24 cellular contexts compared by ENCODE assay signal in genomic region chr1:176831150-176831549, GRCh38.
DNase-seq lines count a peak whose midpoint lies in the region; ATAC-seq, FAIRE-seq and TF ChIP-seq lines count a peak whose summit lies in the region.
"Had no signal": no experiment of that assay in that cellular context is flagged by ENCODE, and none has a peak within 500 bp of the region (broad histone marks: within the 10 kb centered on the region; RNA-seq: fewer than 3 reads in every experiment).

No MANE protein-coding gene starts in this region.

- intact Hi-C loops in K562 (cut with micrococcal nuclease) = loop anchor here (5.0 kb wide), 1 partner anchor 1239 kb away; no protein-coding TSS in a partner anchor
- intact Hi-C loops in ovary (cut with DNase I) = no loop called here
- intact Hi-C loops in activated naive CD4-positive, alpha-beta T cell treated with anti-CD3 and anti-CD28 coated beads for 36 hours (cut with micrococcal nuclease) = no loop called here

- no peak overlapping the region for H3K9ac ChIP-seq in K562 (ENCODE audit: insufficient read depth in 1 of 2, low read depth in 2 of 2, low read length in 2 of 2)
- no peak overlapping the region for H3K9ac ChIP-seq in mesendoderm (ENCODE audit: low read length)
- H3K9ac ChIP-seq: BLaER1 treated with 17β-estradiol and CSF1 and Interleukin-3, amounts not matched to agents 10 nM and 100 nM had no signal

- H3K4me2 ChIP-seq in K562 (ENCODE audit: insufficient read depth, low read length) (no peak overlapping the region), mesendoderm (ENCODE audit: low read length) (no peak overlapping the region)
- H3K4me2 ChIP-seq: BLaER1 treated with 17β-estradiol and CSF1 and Interleukin-3, amounts not matched to agents 10 nM and 100 nM had no signal

- no peak overlapping the region for H2BK5ac ChIP-seq in mesendoderm (ENCODE audit: low read length)

- no peak overlapping the region for H3K4me3 Mint-ChIP-seq in stimulated activated memory B cell treated with anti-CD40 and anti-IgM and Interleukin-4, amounts not matched to agents 10 μg/mL and 1 μg/mL and 100 μg/mL, for 72 hours
- H3K4me3 Mint-ChIP-seq in activated naive CD4-positive, alpha-beta T cell treated with anti-CD3 and anti-CD28 coated beads for 36 hours = no peak overlapping the region
- H3K4me3 Mint-ChIP-seq: CD14-positive monocyte; CD4-positive, alpha-beta T cell; CD8-positive, alpha-beta memory T cell had no signal

- TF ChIP-seq EP300 in K562 (IDR thresholded peaks at IDR 0.05; ENCODE audit: low read length) = no peak
- TF ChIP-seq EP300 in ovary (IDR thresholded peaks at IDR 0.05) = no peak

- H2AK5ac ChIP-seq in mesendoderm (ENCODE audit: low read length) = no peak overlapping the region

- no peak overlapping the region for H3K56ac ChIP-seq in mesendoderm (ENCODE audit: low read length)

- DNase-seq in K562 (ENCODE audit: extremely low read depth in 1 of 4, low spot score in 3 of 4) (no peak), mesendoderm (peak; percentile 27), ovary (no peak), NCI-H187 treated with DMSO at 0.1 percent for 48 hours (lab: John Stamatoyannopoulos, UW) (no peak)
- DNase-seq in activated naive CD4-positive, alpha-beta T cell treated with anti-CD3 and anti-CD28 coated beads for 36 hours = no peak
- DNase-seq: AML-193; BE2C; CD4-positive, alpha-beta T cell; CD8-positive, alpha-beta memory T cell; DMS 273 treated with DMSO at 0.1 percent for 48 hours; DMS79; EL; GDM1; GOT3 had no signal

- no peak for FAIRE-seq in K562 (lab: Jason Lieb, UNC)
- FAIRE-seq: A204.1, D721Med, GM12878, H54 had no signal

- H4K5ac ChIP-seq in mesendoderm (ENCODE audit: low read length) = no peak overlapping the region

- H3K4me3 ChIP-seq in HEK293 (ENCODE audit: low read depth, low read length) (no peak overlapping the region), K562 (no peak overlapping the region), mesendoderm (ENCODE audit: low read length) (no peak overlapping the region), ovary (no peak overlapping the region)
- H3K4me3 ChIP-seq: BLaER1 treated with 17β-estradiol and CSF1 and Interleukin-3, amounts not matched to agents 10 nM and 100 nM; GM12878; HAP-1 had no signal

- H2BK120ac ChIP-seq in mesendoderm (ENCODE audit: low read depth, low read length) = no peak overlapping the region

- 0% methylated on average over 2 of the region's 2 CpGs for WGBS in K562 (ENCODE audit: insufficient coverage, low coverage, missing lambda C conversion rate)
- WGBS in mesendoderm (ENCODE audit: extremely low coverage, insufficient coverage, low lambda C conversion rate) = no CpG with 5 or more reads among the region's 2 CpGs
- 47 to 70% (median 58%) methylated on average over 2 of the region's 2 CpGs for WGBS in ovary, 3 donors

- no peak overlapping the region for H2AFZ ChIP-seq in K562 (ENCODE audit: low read depth, low read length)

- no peak overlapping the region for H2BK15ac ChIP-seq in mesendoderm (replicated peaks; ENCODE audit: low read depth)

- no peaks in the 10 kb centered on the region for H3K36me3 Mint-ChIP-seq in stimulated activated memory B cell treated with anti-CD40 and anti-IgM and Interleukin-4, amounts not matched to agents 10 μg/mL and 1 μg/mL and 100 μg/mL, for 72 hours
- no peaks in the 10 kb centered on the region for H3K36me3 Mint-ChIP-seq in activated naive CD4-positive, alpha-beta T cell treated with anti-CD3 and anti-CD28 coated beads for 36 hours (ENCODE audit: low read depth)
- H3K36me3 Mint-ChIP-seq: CD14-positive monocyte; CD8-positive, alpha-beta memory T cell had no signal

- no peak for TF ChIP-seq RAD21 in K562 (CRISPR knock-in tag; conservative IDR thresholded peaks at IDR 0.05 in 1 of 2, IDR thresholded peaks at IDR 0.05 in 1 of 2)

- no peak overlapping the region for H3K27ac Mint-ChIP-seq in stimulated activated memory B cell treated with anti-CD40 and anti-IgM and Interleukin-4, amounts not matched to agents 10 μg/mL and 1 μg/mL and 100 μg/mL, for 72 hours
- no peak overlapping the region for H3K27ac Mint-ChIP-seq in activated naive CD4-positive, alpha-beta T cell treated with anti-CD3 and anti-CD28 coated beads for 36 hours
- H3K27ac Mint-ChIP-seq: CD14-positive monocyte; CD4-positive, alpha-beta T cell had no signal

- peak; percentile 38; the same call in 2 of the 3 replicates for ATAC-seq in K562
- ATAC-seq in stimulated activated memory B cell treated with anti-CD40 and anti-IgM and Interleukin-4, amounts not matched to agents 10 μg/mL and 1 μg/mL and 100 μg/mL, for 72 hours = peak; percentile 21
- ATAC-seq: GM12878 had no signal

- H3K9me1 ChIP-seq in K562 (ENCODE audit: control insufficient read depth, insufficient read depth, low read length) = no peaks in the 10 kb centered on the region

- H3K4me1 ChIP-seq in HEK293 (ENCODE audit: control insufficient read depth, insufficient read depth, low read length) = no peaks in the 10 kb centered on the region
- no peaks in the 10 kb centered on the region for H3K4me1 ChIP-seq in K562 (replicated peaks in 1 of 2; ENCODE audit: control insufficient read depth in 2 of 2, insufficient read depth in 2 of 2, low read length in 2 of 2)
- H3K4me1 ChIP-seq in mesendoderm (ENCODE audit: control insufficient read depth, low read depth, low read length) = no peaks in the 10 kb centered on the region
- no peaks in the 10 kb centered on the region for H3K4me1 ChIP-seq in ovary (ENCODE audit: insufficient read depth)
- H3K4me1 ChIP-seq: BE2C; BLaER1 treated with 17β-estradiol and CSF1 and Interleukin-3, amounts not matched to agents 10 nM and 100 nM; HAP-1 had no signal

- no peak for TF ChIP-seq CTCF in HEK293 (tag by site-specific recombination; IDR thresholded peaks at IDR 0.05)
- TF ChIP-seq CTCF in K562 (IDR thresholded peaks at IDR 0.05 in 2 of 3, conservative IDR thresholded peaks at IDR 0.05 in 1 of 3; ENCODE audit: insufficient read depth in 2 of 3, low read depth in 1 of 3, low read length in 3 of 3) = no peak
- no peak for TF ChIP-seq CTCF in ovary (IDR thresholded peaks at IDR 0.05)

- H3K27me3 ChIP-seq in K562 (ENCODE audit: control insufficient read depth in 2 of 2, insufficient read depth in 2 of 2, low read length in 2 of 2) = peaks cover 0 to 21% of the 10 kb centered on the region in 2 experiments; a peak in 3 of 5 replicates
- no peaks in the 10 kb centered on the region for H3K27me3 ChIP-seq in mesendoderm (ENCODE audit: insufficient read depth, low read length, poor library complexity)
- no peaks in the 10 kb centered on the region for H3K27me3 ChIP-seq in ovary
- H3K27me3 ChIP-seq: BE2C; BLaER1 treated with 17β-estradiol and CSF1 and Interleukin-3, amounts not matched to agents 10 nM and 100 nM had no signal

- CTCF ChIA-PET in HEK293 (lab: Yijun Ruan, JAX) = no interaction called here
- CTCF ChIA-PET in K562 (lab: Yijun Ruan, JAX; ENCODE audit: low intra/inter-chr PET ratio) = no interaction called here
- CTCF ChIA-PET in activated naive CD4-positive, alpha-beta T cell treated with anti-CD3 and anti-CD28 coated beads for 36 hours (lab: Charles Lee) = no interaction called here

- TF ChIP-seq POLR2A in K562 (conservative IDR thresholded peaks at IDR 0.05) (no peak), ovary (IDR thresholded peaks at IDR 0.05) (no peak)

- no peak overlapping the region for H3K27ac ChIP-seq in HEK293 (ENCODE audit: extremely low read depth, low read depth, low read length)
- no peak overlapping the region for H3K27ac ChIP-seq in K562 (ENCODE audit: extremely low read depth, low read depth, low read length)
- H3K27ac ChIP-seq in mesendoderm (ENCODE audit: low read depth, low read length) = no peak overlapping the region
- no peak overlapping the region for H3K27ac ChIP-seq in ovary
- H3K27ac ChIP-seq: 22Rv1; BLaER1 treated with 17β-estradiol and CSF1 and Interleukin-3, amounts not matched to agents 10 nM and 100 nM had no signal

- no peak overlapping the region for H4K8ac ChIP-seq in mesendoderm (ENCODE audit: low read depth, low read length)

- no peaks in the 10 kb centered on the region for H3K9me3 ChIP-seq in HEK293 (ENCODE audit: control insufficient read depth, insufficient read depth, low read depth, low read length)
- H3K9me3 ChIP-seq in K562 (replicated peaks; ENCODE audit: control insufficient read depth, insufficient read depth, low read depth, low read length) = no peaks in the 10 kb centered on the region
- no peaks in the 10 kb centered on the region for H3K9me3 ChIP-seq in ovary
- H3K9me3 ChIP-seq: BE2C; BLaER1 treated with 17β-estradiol and CSF1 and Interleukin-3, amounts not matched to agents 10 nM and 100 nM; HAP-1 had no signal

- BruUV-seq in K562 (replicated peaks; lab: Mats Ljungman, UMichigan) = no TSS peak

- peaks cover 3% of the 10 kb centered on the region for H3K9me3 Mint-ChIP-seq in stimulated activated memory B cell treated with anti-CD40 and anti-IgM and Interleukin-4, amounts not matched to agents 10 μg/mL and 1 μg/mL and 100 μg/mL, for 72 hours
- no peaks in the 10 kb centered on the region for H3K9me3 Mint-ChIP-seq in activated naive CD4-positive, alpha-beta T cell treated with anti-CD3 and anti-CD28 coated beads for 36 hours
- H3K9me3 Mint-ChIP-seq: CD4-positive, alpha-beta T cell had no signal

- no peaks in the 10 kb centered on the region for H3K79me1 ChIP-seq in mesendoderm (ENCODE audit: low read length)

- in situ Hi-C loops in K562 (cut with MboI) = no loop called here

- H3K36me3 ChIP-seq in HEK293 (ENCODE audit: control insufficient read depth in 2 of 2, insufficient read depth in 1 of 2, low read length in 2 of 2) (no peaks in the 10 kb centered on the region), K562 (ENCODE audit: control insufficient read depth, insufficient read depth, low read length) (no peaks in the 10 kb centered on the region), mesendoderm (ENCODE audit: control insufficient read depth, insufficient read depth, low read length) (no peaks in the 10 kb centered on the region), ovary (no peaks in the 10 kb centered on the region)
- H3K36me3 ChIP-seq: BE2C; BLaER1 treated with 17β-estradiol and CSF1 and Interleukin-3, amounts not matched to agents 10 nM and 100 nM; HAP-1 had no signal

- H4K20me1 ChIP-seq in K562 (replicated peaks; ENCODE audit: control insufficient read depth, insufficient read depth, low read length) = no peaks in the 10 kb centered on the region
- H4K20me1 ChIP-seq: BLaER1 treated with 17β-estradiol and CSF1 and Interleukin-3, amounts not matched to agents 10 nM and 100 nM had no signal

- H3K27me3 Mint-ChIP-seq in stimulated activated memory B cell treated with anti-CD40 and anti-IgM and Interleukin-4, amounts not matched to agents 10 μg/mL and 1 μg/mL and 100 μg/mL, for 72 hours = no peaks in the 10 kb centered on the region
- no peaks in the 10 kb centered on the region for H3K27me3 Mint-ChIP-seq in activated naive CD4-positive, alpha-beta T cell treated with anti-CD3 and anti-CD28 coated beads for 36 hours (ENCODE audit: low read depth)
- H3K27me3 Mint-ChIP-seq: CD4-positive, alpha-beta T cell; CD8-positive, alpha-beta memory T cell had no signal

- no peaks in the 10 kb centered on the region for H3K79me2 ChIP-seq in K562 (ENCODE audit: control insufficient read depth, insufficient read depth, low read length)
- H3K79me2 ChIP-seq in mesendoderm (ENCODE audit: control insufficient read depth, insufficient read depth, low read length) = no peaks in the 10 kb centered on the region

- POLR2A ChIA-PET in HEK293 (lab: Yijun Ruan, JAX) = no interaction called here
- POLR2A ChIA-PET in K562 (lab: Yijun Ruan, JAX) = no interaction called here

- H3K4ac ChIP-seq in mesendoderm (ENCODE audit: low read depth, low read length) = no peak overlapping the region

- no peak overlapping the region for H3K18ac ChIP-seq in mesendoderm (ENCODE audit: low read length)

- H3K4me1 Mint-ChIP-seq in stimulated activated memory B cell treated with anti-CD40 and anti-IgM and Interleukin-4, amounts not matched to agents 10 μg/mL and 1 μg/mL and 100 μg/mL, for 72 hours = no peaks in the 10 kb centered on the region
- no peaks in the 10 kb centered on the region for H3K4me1 Mint-ChIP-seq in activated naive CD4-positive, alpha-beta T cell treated with anti-CD3 and anti-CD28 coated beads for 36 hours (ENCODE audit: low read depth)
- H3K4me1 Mint-ChIP-seq: CD14-positive monocyte; CD8-positive, alpha-beta memory T cell had no signal

- no peak overlapping the region for H3K23ac ChIP-seq in mesendoderm (ENCODE audit: low read length)
